In genomic region chr12:625998-626397, GRCh38 we compare ENCODE assay signal across 23 cellular contexts. TPM values are rescaled to one million over a fixed set of nuclear protein-coding genes. Genes with fewer than 3 reads are reported as not detected.
"Had no signal": no experiment of that assay in that cellular context is flagged by ENCODE, and none has a peak within 500 bp of the region (broad histone marks: within the 10 kb centered on the region; RNA-seq: fewer than 3 reads in every experiment).

No MANE protein-coding gene starts in this region.

- H3K36me3 ChIP-seq: brain microvascular endothelial cell had no signal

- H3K27ac ChIP-seq: brain microvascular endothelial cell had no signal

- ATAC-seq: activated CD8-positive, alpha-beta T cell treated with anti-CD3 and anti-CD28 coated beads, Interleukin-2, amount 10 ng/mL, durations not matched to agents 7 days and 5 days; T-helper 17 cell; WTC11 had no signal

- DNase-seq: activated CD4-positive, alpha-beta T cell treated with anti-CD3 and anti-CD28 coated beads for 48 hours; activated CD4-positive, alpha-beta T cell treated with anti-CD3 and anti-CD28 coated beads, Interleukin-2, amount 50 U/mL, for 4 hours; activated CD4-positive, CD25-positive, alpha-beta regulatory T cell treated with anti-CD3 and anti-CD28 coated beads, Interleukin-2, amount 50 U/mL, for 72 hours; activated CD8-positive, alpha-beta memory T cell treated with anti-CD3 and anti-CD28 coated beads, Interleukin-2, amount 50 U/mL, for 48 hours; activated CD8-positive, alpha-beta T cell treated with anti-CD3 and anti-CD28 coated beads, Interleukin-2, amount 10 ng/mL, durations not matched to agents 7 days and 5 days; activated gamma-delta T cell; activated naive CD4-positive, alpha-beta T cell treated with anti-CD3 and anti-CD28 coated beads, Interleukin-2, amount 10 ng/mL, durations not matched to agents 7 days and 5 days; activated naive CD8-positive, alpha-beta T cell treated with anti-CD3 and anti-CD28 coated beads for 36 hours; activated T-cell treated with anti-CD3 and anti-CD28 coated beads, Interleukin-2, amount 50 U/mL, for 1 hour; brain microvascular endothelial cell; IMR-90; Kasumi-1; KBM-7; NCI-H1105 treated with DMSO at 0.1 percent for 48 hours; NCI-H1436 treated with DMSO at 0.1 percent for 48 hours; NCI-H187; NCI-H2081; NCI-H446; NCI-H524; SIG-M5; T-helper 17 cell; T-helper 9 cell had no signal

- H3K27me3 ChIP-seq: brain microvascular endothelial cell had no signal

RNA-seq across cellular contexts. Expression of gene NINJ2, which starts 37.2 kb away (rescaled TPM):
- total RNA-seq: IMR-90 had no signal
- polyA plus RNA-seq: IMR-90 had no signal
